In the genomic region with DNA sequence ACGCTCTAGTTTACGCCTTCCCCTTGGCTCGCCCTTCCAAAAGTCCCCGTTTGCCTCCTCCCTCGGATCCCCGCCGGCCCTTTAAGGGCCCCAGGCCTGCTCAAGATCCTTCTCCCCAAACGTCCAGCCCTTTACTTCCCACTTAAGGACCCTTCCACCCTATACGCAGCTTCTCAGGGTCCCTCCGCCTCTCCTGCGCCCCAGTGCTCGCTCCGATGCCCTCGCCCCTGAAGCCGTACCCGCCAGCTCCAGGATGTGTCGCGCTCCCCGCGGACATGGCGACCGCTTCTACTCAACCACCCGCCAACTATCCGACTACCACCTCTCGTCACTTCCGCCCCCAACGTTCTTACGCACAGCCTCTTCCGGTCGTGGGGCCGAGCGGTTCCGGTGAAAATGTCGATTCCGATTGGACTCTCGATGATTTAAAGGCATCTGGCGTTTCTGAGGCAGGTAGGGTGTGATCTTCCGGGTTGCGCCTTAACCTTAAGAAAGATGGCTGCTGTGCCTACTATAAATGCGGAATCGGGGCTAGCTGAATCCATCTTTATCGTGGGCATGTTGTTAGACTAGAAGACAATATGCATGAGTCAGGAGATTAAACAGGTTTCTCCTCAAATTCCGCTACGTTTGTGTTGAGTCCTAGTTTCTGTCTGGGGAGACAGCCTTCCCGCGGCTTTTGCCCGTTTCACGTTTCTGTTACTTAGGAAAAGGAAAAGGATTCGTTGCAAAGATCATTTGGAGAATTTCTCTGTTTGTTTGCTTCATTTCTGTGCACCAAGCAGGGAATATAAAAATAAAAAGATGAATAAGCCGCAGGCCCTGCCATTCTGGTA, we compare ENCODE assay signal across 1 cellular context.
TF ChIP-seq lines count a peak whose summit lies in the region.

A gene (minus strand): TSS at position 317 of the 836 bp plus-strand sequence. CDS start 40 bp downstream, at position 277.

TF ChIP-seq in HepG2, 621 proteins besides CTCF, POLR2A, EP300 and RAD21 (continued from another document and continues in another):
- TF ChIP-seq, protein P1, sequence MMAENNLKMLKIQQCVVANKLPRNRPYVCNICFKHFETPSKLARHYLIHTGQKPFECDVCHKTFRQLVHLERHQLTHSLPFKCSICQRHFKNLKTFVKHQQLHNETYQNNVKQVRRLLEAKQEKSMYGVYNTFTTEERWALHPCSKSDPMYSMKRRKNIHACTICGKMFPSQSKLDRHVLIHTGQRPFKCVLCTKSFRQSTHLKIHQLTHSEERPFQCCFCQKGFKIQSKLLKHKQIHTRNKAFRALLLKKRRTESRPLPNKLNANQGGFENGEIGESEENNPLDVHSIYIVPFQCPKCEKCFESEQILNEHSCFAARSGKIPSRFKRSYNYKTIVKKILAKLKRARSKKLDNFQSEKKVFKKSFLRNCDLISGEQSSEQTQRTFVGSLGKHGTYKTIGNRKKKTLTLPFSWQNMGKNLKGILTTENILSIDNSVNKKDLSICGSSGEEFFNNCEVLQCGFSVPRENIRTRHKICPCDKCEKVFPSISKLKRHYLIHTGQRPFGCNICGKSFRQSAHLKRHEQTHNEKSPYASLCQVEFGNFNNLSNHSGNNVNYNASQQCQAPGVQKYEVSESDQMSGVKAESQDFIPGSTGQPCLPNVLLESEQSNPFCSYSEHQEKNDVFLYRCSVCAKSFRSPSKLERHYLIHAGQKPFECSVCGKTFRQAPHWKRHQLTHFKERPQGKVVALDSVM (CRISPR knock-in tag; IDR thresholded peaks at IDR 0.05), result no peak
- TF ChIP-seq GTF2F1 (IDR thresholded peaks at IDR 0.05; ENCODE audit: low read length) (no peak), EEA1 (CRISPR knock-in tag; IDR thresholded peaks at IDR 0.05; ENCODE audit: borderline replicate concordance) (0 out of 2 replicates have a peak, but pooled peaks have one; percentile 49), ZNF577 (CRISPR knock-in tag; IDR thresholded peaks at IDR 0.05; ENCODE audit: borderline replicate concordance, low read depth) (no peak), RELA (CRISPR knock-in tag; IDR thresholded peaks at IDR 0.05) (no peak), MTF2 (CRISPR knock-in tag; IDR thresholded peaks at IDR 0.05; ENCODE audit: borderline replicate concordance) (0 out of 2 replicates have a peak, but pooled peaks have one; percentile 27), FOXA3 (CRISPR knock-in tag; IDR thresholded peaks at IDR 0.05) (no peak; the same call in none of the 2 replicates), KDM5A (IDR thresholded peaks at IDR 0.05; ENCODE audit: borderline replicate concordance, low read length) (peak; percentile 88; the same call in 1 of the 2 replicates), LCORL (IDR thresholded peaks at IDR 0.05) (no peak), LCORL (CRISPR knock-in tag; IDR thresholded peaks at IDR 0.05) (peak; percentile 67; the same call in 1 of the 2 replicates), CEBPG (CRISPR knock-in tag; IDR thresholded peaks at IDR 0.05) (0 out of 2 replicates have a peak, but pooled peaks have one; percentile 7), ZSCAN22 (CRISPR knock-in tag; IDR thresholded peaks at IDR 0.05) (peak; percentile 97), NRL (CRISPR knock-in tag; IDR thresholded peaks at IDR 0.05; ENCODE audit: borderline replicate concordance) (peak; percentile 81), ZNF567 (CRISPR knock-in tag; IDR thresholded peaks at IDR 0.05; ENCODE audit: borderline replicate concordance) (0 out of 2 replicates have a peak, but pooled peaks have one; percentile 2), MAFG (CRISPR knock-in tag; IDR thresholded peaks at IDR 0.05) (no peak), TOE1 (CRISPR knock-in tag; IDR thresholded peaks at IDR 0.05) (no peak; the same call in 1 of the 2 replicates), BCL6 (CRISPR knock-in tag; IDR thresholded peaks at IDR 0.05) (peak; percentile 24), ZNF431 (CRISPR knock-in tag; IDR thresholded peaks at IDR 0.05; ENCODE audit: borderline replicate concordance, low read depth) (peak; percentile 54; the same call in 1 of the 2 replicates), STAG1 (CRISPR knock-in tag; IDR thresholded peaks at IDR 0.05) (0 out of 2 replicates have a peak, but pooled peaks have one; percentile 6), SP5 (CRISPR knock-in tag; IDR thresholded peaks at IDR 0.05; ENCODE audit: borderline replicate concordance, low read depth) (no peak), MYC (CRISPR knock-in tag; IDR thresholded peaks at IDR 0.05; ENCODE audit: borderline replicate concordance) (peak; percentile 83; the same call in 1 of the 2 replicates), ZNF816 (CRISPR knock-in tag; IDR thresholded peaks at IDR 0.05; ENCODE audit: borderline replicate concordance) (no peak), ZBTB1 (CRISPR knock-in tag; IDR thresholded peaks at IDR 0.05; ENCODE audit: borderline replicate concordance) (no peak), RBM39 (IDR thresholded peaks at IDR 0.05; ENCODE audit: low read depth, low read length, poor library complexity, severe bottlenecking) (peak; percentile 76), MZF1 (CRISPR knock-in tag; IDR thresholded peaks at IDR 0.05; ENCODE audit: borderline replicate concordance) (no peak), ZNF557 (CRISPR knock-in tag; IDR thresholded peaks at IDR 0.05) (no peak)
- TF ChIP-seq, protein P2, sequence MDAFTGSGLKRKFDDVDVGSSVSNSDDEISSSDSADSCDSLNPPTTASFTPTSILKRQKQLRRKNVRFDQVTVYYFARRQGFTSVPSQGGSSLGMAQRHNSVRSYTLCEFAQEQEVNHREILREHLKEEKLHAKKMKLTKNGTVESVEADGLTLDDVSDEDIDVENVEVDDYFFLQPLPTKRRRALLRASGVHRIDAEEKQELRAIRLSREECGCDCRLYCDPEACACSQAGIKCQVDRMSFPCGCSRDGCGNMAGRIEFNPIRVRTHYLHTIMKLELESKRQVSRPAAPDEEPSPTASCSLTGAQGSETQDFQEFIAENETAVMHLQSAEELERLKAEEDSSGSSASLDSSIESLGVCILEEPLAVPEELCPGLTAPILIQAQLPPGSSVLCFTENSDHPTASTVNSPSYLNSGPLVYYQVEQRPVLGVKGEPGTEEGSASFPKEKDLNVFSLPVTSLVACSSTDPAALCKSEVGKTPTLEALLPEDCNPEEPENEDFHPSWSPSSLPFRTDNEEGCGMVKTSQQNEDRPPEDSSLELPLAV (CRISPR knock-in tag; conservative IDR thresholded peaks at IDR 0.05; ENCODE audit: low read depth), result no peak
- TF ChIP-seq, protein P3, sequence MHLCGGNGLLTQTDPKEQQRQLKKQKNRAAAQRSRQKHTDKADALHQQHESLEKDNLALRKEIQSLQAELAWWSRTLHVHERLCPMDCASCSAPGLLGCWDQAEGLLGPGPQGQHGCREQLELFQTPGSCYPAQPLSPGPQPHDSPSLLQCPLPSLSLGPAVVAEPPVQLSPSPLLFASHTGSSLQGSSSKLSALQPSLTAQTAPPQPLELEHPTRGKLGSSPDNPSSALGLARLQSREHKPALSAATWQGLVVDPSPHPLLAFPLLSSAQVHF (CRISPR knock-in tag; IDR thresholded peaks at IDR 0.05), result peak; percentile 81; the same call in 1 of the 2 replicates
- TF ChIP-seq, protein P4, sequence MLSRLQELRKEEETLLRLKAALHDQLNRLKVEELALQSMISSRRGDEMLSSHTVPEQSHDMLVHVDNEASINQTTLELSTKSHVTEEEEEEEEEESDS (CRISPR knock-in tag; IDR thresholded peaks at IDR 0.05; ENCODE audit: borderline replicate concordance), result no peak
- TF ChIP-seq, protein P5, sequence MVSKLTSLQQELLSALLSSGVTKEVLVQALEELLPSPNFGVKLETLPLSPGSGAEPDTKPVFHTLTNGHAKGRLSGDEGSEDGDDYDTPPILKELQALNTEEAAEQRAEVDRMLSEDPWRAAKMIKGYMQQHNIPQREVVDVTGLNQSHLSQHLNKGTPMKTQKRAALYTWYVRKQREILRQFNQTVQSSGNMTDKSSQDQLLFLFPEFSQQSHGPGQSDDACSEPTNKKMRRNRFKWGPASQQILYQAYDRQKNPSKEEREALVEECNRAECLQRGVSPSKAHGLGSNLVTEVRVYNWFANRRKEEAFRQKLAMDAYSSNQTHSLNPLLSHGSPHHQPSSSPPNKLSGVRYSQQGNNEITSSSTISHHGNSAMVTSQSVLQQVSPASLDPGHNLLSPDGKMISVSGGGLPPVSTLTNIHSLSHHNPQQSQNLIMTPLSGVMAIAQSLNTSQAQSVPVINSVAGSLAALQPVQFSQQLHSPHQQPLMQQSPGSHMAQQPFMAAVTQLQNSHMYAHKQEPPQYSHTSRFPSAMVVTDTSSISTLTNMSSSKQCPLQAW (CRISPR knock-in tag; IDR thresholded peaks at IDR 0.05), result peak; percentile 92; the same call in 1 of the 2 replicates
- TF ChIP-seq, protein P6, sequence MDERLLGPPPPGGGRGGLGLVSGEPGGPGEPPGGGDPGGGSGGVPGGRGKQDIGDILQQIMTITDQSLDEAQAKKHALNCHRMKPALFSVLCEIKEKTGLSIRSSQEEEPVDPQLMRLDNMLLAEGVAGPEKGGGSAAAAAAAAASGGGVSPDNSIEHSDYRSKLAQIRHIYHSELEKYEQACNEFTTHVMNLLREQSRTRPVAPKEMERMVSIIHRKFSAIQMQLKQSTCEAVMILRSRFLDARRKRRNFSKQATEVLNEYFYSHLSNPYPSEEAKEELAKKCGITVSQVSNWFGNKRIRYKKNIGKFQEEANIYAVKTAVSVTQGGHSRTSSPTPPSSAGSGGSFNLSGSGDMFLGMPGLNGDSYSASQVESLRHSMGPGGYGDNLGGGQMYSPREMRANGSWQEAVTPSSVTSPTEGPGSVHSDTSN (CRISPR knock-in tag; IDR thresholded peaks at IDR 0.05), result peak; percentile 78
- TF ChIP-seq, protein P7, sequence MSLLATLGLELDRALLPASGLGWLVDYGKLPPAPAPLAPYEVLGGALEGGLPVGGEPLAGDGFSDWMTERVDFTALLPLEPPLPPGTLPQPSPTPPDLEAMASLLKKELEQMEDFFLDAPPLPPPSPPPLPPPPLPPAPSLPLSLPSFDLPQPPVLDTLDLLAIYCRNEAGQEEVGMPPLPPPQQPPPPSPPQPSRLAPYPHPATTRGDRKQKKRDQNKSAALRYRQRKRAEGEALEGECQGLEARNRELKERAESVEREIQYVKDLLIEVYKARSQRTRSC (CRISPR knock-in tag; IDR thresholded peaks at IDR 0.05; ENCODE audit: low read depth), result no peak
- TF ChIP-seq, protein P8, sequence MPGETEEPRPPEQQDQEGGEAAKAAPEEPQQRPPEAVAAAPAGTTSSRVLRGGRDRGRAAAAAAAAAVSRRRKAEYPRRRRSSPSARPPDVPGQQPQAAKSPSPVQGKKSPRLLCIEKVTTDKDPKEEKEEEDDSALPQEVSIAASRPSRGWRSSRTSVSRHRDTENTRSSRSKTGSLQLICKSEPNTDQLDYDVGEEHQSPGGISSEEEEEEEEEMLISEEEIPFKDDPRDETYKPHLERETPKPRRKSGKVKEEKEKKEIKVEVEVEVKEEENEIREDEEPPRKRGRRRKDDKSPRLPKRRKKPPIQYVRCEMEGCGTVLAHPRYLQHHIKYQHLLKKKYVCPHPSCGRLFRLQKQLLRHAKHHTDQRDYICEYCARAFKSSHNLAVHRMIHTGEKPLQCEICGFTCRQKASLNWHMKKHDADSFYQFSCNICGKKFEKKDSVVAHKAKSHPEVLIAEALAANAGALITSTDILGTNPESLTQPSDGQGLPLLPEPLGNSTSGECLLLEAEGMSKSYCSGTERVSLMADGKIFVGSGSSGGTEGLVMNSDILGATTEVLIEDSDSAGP (CRISPR knock-in tag; IDR thresholded peaks at IDR 0.05; ENCODE audit: borderline replicate concordance), result peak; percentile 97; the same call in 1 of the 2 replicates
- TF ChIP-seq, protein P9, sequence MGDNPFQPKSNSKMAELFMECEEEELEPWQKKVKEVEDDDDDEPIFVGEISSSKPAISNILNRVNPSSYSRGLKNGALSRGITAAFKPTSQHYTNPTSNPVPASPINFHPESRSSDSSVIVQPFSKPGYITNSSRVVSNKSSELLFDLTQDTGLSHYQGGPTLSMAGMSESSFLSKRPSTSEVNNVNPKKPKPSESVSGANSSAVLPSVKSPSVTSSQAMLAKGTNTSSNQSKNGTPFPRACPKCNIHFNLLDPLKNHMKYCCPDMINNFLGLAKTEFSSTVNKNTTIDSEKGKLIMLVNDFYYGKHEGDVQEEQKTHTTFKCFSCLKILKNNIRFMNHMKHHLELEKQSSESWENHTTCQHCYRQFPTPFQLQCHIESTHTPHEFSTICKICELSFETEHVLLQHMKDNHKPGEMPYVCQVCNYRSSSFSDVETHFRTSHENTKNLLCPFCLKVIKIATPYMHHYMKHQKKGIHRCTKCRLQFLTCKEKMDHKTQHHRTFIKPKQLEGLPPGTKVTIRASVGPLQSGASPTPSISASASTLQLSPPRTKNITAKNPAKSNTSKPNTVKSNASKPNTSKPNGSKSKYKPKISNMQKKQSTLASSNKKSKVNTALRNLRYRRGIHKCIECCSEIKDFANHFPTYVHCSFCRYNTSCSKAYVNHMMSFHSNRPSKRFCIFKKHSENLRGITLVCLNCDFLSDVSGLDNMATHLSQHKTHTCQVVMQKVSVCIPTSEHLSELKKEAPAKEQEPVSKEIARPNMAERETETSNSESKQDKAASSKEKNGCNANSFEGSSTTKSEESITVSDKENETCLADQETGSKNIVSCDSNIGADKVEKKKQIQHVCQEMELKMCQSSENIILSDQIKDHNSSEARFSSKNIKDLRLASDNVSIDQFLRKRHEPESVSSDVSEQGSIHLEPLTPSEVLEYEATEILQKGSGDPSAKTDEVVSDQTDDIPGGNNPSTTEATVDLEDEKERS (CRISPR knock-in tag; IDR thresholded peaks at IDR 0.05), result no peak
- TF ChIP-seq, protein P10, sequence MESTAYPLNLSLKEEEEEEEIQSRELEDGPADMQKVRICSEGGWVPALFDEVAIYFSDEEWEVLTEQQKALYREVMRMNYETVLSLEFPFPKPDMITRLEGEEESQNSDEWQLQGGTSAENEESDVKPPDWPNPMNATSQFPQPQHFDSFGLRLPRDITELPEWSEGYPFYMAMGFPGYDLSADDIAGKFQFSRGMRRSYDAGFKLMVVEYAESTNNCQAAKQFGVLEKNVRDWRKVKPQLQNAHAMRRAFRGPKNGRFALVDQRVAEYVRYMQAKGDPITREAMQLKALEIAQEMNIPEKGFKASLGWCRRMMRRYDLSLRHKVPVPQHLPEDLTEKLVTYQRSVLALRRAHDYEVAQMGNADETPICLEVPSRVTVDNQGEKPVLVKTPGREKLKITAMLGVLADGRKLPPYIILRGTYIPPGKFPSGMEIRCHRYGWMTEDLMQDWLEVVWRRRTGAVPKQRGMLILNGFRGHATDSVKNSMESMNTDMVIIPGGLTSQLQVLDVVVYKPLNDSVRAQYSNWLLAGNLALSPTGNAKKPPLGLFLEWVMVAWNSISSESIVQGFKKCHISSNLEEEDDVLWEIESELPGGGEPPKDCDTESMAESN (CRISPR knock-in tag; conservative IDR thresholded peaks at IDR 0.05), result peak; percentile 77; the same call in 1 of the 2 replicates
- TF ChIP-seq, protein P11, sequence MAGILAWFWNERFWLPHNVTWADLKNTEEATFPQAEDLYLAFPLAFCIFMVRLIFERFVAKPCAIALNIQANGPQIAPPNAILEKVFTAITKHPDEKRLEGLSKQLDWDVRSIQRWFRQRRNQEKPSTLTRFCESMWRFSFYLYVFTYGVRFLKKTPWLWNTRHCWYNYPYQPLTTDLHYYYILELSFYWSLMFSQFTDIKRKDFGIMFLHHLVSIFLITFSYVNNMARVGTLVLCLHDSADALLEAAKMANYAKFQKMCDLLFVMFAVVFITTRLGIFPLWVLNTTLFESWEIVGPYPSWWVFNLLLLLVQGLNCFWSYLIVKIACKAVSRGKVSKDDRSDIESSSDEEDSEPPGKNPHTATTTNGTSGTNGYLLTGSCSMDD (CRISPR knock-in tag; IDR thresholded peaks at IDR 0.05), result no peak
- TF ChIP-seq, protein P12, sequence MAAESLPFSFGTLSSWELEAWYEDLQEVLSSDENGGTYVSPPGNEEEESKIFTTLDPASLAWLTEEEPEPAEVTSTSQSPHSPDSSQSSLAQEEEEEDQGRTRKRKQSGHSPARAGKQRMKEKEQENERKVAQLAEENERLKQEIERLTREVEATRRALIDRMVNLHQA (CRISPR knock-in tag; IDR thresholded peaks at IDR 0.05), result no peak
